22 cellular contexts compared by ENCODE assay signal in the genomic region with DNA sequence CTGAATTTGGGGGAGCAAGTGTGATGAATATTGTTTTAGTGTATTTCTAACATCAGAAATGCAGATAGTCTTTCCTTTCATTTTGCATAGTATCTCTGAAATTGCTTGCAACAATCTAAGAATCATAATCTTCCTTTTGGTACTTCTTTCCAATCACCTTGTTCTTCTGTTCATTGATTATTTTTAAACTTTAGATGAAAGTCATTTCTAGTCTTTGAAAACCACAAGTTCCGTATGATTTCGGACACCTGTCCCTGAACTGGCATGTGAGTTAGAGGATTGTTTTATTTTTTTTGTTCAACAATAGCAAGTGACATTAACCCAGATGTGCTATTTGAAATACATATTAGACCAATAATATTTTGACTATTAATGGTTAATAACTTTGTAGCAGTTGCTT.
"Had no signal": no experiment of that assay in that cellular context is flagged by ENCODE, and none has a peak within 500 bp of the region (broad histone marks: within the 10 kb centered on the region; RNA-seq: fewer than 3 reads in every experiment).

No MANE protein-coding gene starts in this region.

- H3K27me3 ChIP-seq: dorsolateral prefrontal cortex, esophagus muscularis mucosa, foreskin keratinocyte, gastroesophageal sphincter, heart left ventricle, hepatocyte, left lung had no signal

- H3K4me3 ChIP-seq: coronary artery, dorsolateral prefrontal cortex, esophagus muscularis mucosa, gastroesophageal sphincter, heart left ventricle, hepatocyte, left lung, lower lobe of right lung, mucosa of descending colon had no signal

- ATAC-seq: foreskin keratinocyte; gastroesophageal sphincter; heart left ventricle; left cardiac atrium; left lung; left ventricle myocardium superior; lower lobe of right lung; mucosa of descending colon; naive thymus-derived CD8-positive, alpha-beta T cell had no signal

- H3K79me2 ChIP-seq: hepatocyte had no signal

- DNase-seq: dermis blood vessel endothelial cell; dorsolateral prefrontal cortex; effector CD4-positive, alpha-beta T cell; effector memory CD4-positive, alpha-beta T cell; foreskin keratinocyte; heart left ventricle; hypothalamus; immature natural killer cell; islet precursor cell; kidney; left cardiac atrium; left lung; left ventricle myocardium superior; lower lobe of right lung; mesenchymal stem cell; mucosa of descending colon; naive B cell; naive thymus-derived CD8-positive, alpha-beta T cell had no signal

- H3K4me1 ChIP-seq: esophagus muscularis mucosa, foreskin keratinocyte, gastroesophageal sphincter, heart left ventricle, left lung, lower lobe of right lung had no signal

- H3K27ac ChIP-seq: coronary artery, dorsolateral prefrontal cortex, esophagus muscularis mucosa, foreskin keratinocyte, gastroesophageal sphincter, heart left ventricle, hepatocyte, left lung, lower lobe of right lung had no signal

- H3K36me3 ChIP-seq: esophagus muscularis mucosa, gastroesophageal sphincter, heart left ventricle, left lung, lower lobe of right lung had no signal

- H3K4me2 ChIP-seq: hepatocyte had no signal

- H2AFZ ChIP-seq: hepatocyte had no signal

- H3K9me3 ChIP-seq: esophagus muscularis mucosa, gastroesophageal sphincter, lower lobe of right lung, mucosa of descending colon had no signal
